In the genomic region with DNA sequence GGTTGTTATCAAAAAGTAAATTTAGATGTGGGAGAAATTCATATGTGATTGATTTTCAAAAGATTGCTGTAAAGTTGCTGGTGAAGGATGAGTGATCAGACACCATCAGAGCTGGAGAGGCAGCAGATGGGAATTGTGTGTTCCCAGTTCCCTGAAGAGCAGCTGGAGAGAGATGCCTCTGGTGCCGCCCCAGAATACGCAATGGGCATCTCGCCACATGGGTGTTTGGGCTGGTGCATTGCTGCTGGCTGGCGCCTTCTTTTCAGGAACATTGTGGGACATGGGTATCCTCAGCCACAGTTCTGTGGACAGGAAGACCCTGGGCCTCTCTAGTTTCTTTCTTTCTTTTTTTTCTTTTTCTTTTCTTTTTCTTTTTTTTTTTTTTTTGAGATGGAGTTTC, we compare ENCODE assay signal across 23 cellular contexts. TPM values are rescaled to one million over a fixed set of nuclear protein-coding genes. Genes with fewer than 3 reads are reported as not detected.
DNase-seq lines count a peak whose midpoint lies in the region; ATAC-seq and TF ChIP-seq lines count a peak whose summit lies in the region.
"Had no signal": no experiment of that assay in that cellular context is flagged by ENCODE, and none has a peak within 500 bp of the region (broad histone marks: within the 10 kb centered on the region; RNA-seq: fewer than 3 reads in every experiment).

No MANE protein-coding gene starts in this region.

- TF ChIP-seq CTCF in omental fat pad (IDR thresholded peaks at IDR 0.05) (no peak), esophagus muscularis mucosa (IDR thresholded peaks at IDR 0.05) (no peak)

- H3K4me3 Mint-ChIP-seq in activated CD4-positive, alpha-beta T cell treated with anti-CD3 and anti-CD28 coated beads for 36 hours, result no peak overlapping the region
- no peak overlapping the region for H3K4me3 Mint-ChIP-seq in activated T-helper 17 cell treated with anti-CD3 and anti-CD28 coated beads, Interleukin-2, amount 50 U/mL, for 72 hours
- H3K4me3 Mint-ChIP-seq: activated CD8-positive, alpha-beta T cell treated with anti-CD3 and anti-CD28 coated beads for 36 hours; activated naive CD4-positive, alpha-beta T cell treated with anti-CD3 and anti-CD28 coated beads, Interleukin-2, amount 10 ng/mL, durations not matched to agents 7 days and 5 days; stimulated activated naive CD8-positive, alpha-beta T cell treated with anti-CD3 and anti-CD28 coated beads, Interleukin-15, amount 100 ng/mL, for 72 hours had no signal

- peak overlapping the region; percentile 47 for H3K27ac Mint-ChIP-seq in activated CD4-positive, alpha-beta T cell treated with anti-CD3 and anti-CD28 coated beads for 36 hours
- peak overlapping the region; percentile 61 for H3K27ac Mint-ChIP-seq in activated T-helper 17 cell treated with anti-CD3 and anti-CD28 coated beads, Interleukin-2, amount 50 U/mL, for 72 hours
- H3K27ac Mint-ChIP-seq: activated CD8-positive, alpha-beta T cell treated with anti-CD3 and anti-CD28 coated beads for 36 hours; activated naive CD4-positive, alpha-beta T cell treated with anti-CD3 and anti-CD28 coated beads, Interleukin-2, amount 10 ng/mL, durations not matched to agents 7 days and 5 days had no signal

- no peak for TF ChIP-seq POLR2A in esophagus muscularis mucosa (IDR thresholded peaks at IDR 0.05; ENCODE audit: low read depth)

- 61% methylated on average over 4 of the region's 4 CpGs for WGBS in right cardiac atrium
- 87% methylated on average over 4 of the region's 4 CpGs for WGBS in esophagus muscularis mucosa

- peaks cover 9% of the 10 kb centered on the region for H3K4me1 Mint-ChIP-seq in activated CD4-positive, alpha-beta T cell treated with anti-CD3 and anti-CD28 coated beads for 36 hours
- no peaks in the 10 kb centered on the region for H3K4me1 Mint-ChIP-seq in activated T-helper 17 cell treated with anti-CD3 and anti-CD28 coated beads, Interleukin-2, amount 50 U/mL, for 72 hours

- TF ChIP-seq EP300 in esophagus muscularis mucosa (IDR thresholded peaks at IDR 0.05), result no peak

- H3K9me3 Mint-ChIP-seq in activated CD4-positive, alpha-beta T cell treated with anti-CD3 and anti-CD28 coated beads for 36 hours (ENCODE audit: low read depth), result no peaks in the 10 kb centered on the region
- no peaks in the 10 kb centered on the region for H3K9me3 Mint-ChIP-seq in activated T-helper 17 cell treated with anti-CD3 and anti-CD28 coated beads, Interleukin-2, amount 50 U/mL, for 72 hours
- H3K9me3 Mint-ChIP-seq: activated CD8-positive, alpha-beta T cell treated with anti-CD3 and anti-CD28 coated beads for 36 hours; activated naive CD4-positive, alpha-beta T cell treated with anti-CD3 and anti-CD28 coated beads, Interleukin-2, amount 10 ng/mL, durations not matched to agents 7 days and 5 days; stimulated activated naive CD8-positive, alpha-beta T cell treated with anti-CD3 and anti-CD28 coated beads, Interleukin-15, amount 100 ng/mL, for 72 hours had no signal

- no peak for DNase-seq in activated CD4-positive, alpha-beta T cell treated with anti-CD3 and anti-CD28 coated beads for 36 hours
- no peak for DNase-seq in activated CD4-positive, alpha-beta T cell treated with anti-CD3 and anti-CD28 coated beads for 1 hour
- DNase-seq in right cardiac atrium (peak in 2 of 3 donors; percentile 70 to 76), superior temporal gyrus (ENCODE audit: extremely low spot score) (peak; percentile 46), omental fat pad (ENCODE audit: low spot score) (no peak), esophagus muscularis mucosa (ENCODE audit: extremely low spot score) (no peak)
- DNase-seq: activated CD4-positive, CD25-positive, alpha-beta regulatory T cell; activated CD8-positive, alpha-beta T cell treated with anti-CD3 and anti-CD28 coated beads for 36 hours; activated naive CD4-positive, alpha-beta T cell treated with anti-CD3 and anti-CD28 coated beads, Interleukin-2, amount 10 ng/mL, durations not matched to agents 7 days and 5 days; activated T-cell treated with anti-CD3 and anti-CD28 coated beads, Interleukin-2, amount 50 U/mL, for 1 hour; foreskin keratinocyte; GOT3; Karpas-422; lower lobe of right lung; NCI-H1048; NCI-H1930; NCI-H526; stimulated activated CD4-positive, alpha-beta T cell treated with anti-CD3 and anti-CD28 coated beads, Interleukin-4, amount 100 ng/mL, for 4 hours; stimulated activated naive CD8-positive, alpha-beta T cell treated with anti-CD3 and anti-CD28 coated beads, Interleukin-15, amount 100 ng/mL, for 72 hours; transverse colon had no signal

- H3K36me3 Mint-ChIP-seq in activated CD4-positive, alpha-beta T cell treated with anti-CD3 and anti-CD28 coated beads for 36 hours (ENCODE audit: low read depth), result peaks cover 12% of the 10 kb centered on the region
- H3K36me3 Mint-ChIP-seq in activated T-helper 17 cell treated with anti-CD3 and anti-CD28 coated beads, Interleukin-2, amount 50 U/mL, for 72 hours (ENCODE audit: low read depth), result peaks cover 44% of the 10 kb centered on the region

- intact Hi-C loops in activated CD4-positive, alpha-beta T cell treated with anti-CD3 and anti-CD28 coated beads for 36 hours (cut with DNase I, micrococcal nuclease), result no loop called here
- intact Hi-C loops in right cardiac atrium (cut with DNase I), result no loop called here
- intact Hi-C loops in esophagus muscularis mucosa (cut with DNase I), result no loop called here

- H3K27ac ChIP-seq in right cardiac atrium (ENCODE audit: low read length) (no peak overlapping the region), esophagus muscularis mucosa (replicated peaks in 1 of 4) (no peak overlapping the region)
- H3K27ac ChIP-seq: foreskin keratinocyte, lower lobe of right lung, neutrophil, transverse colon had no signal

- no peaks in the 10 kb centered on the region for H3K9me3 ChIP-seq in right cardiac atrium (ENCODE audit: control insufficient read depth, low read length)
- H3K9me3 ChIP-seq in esophagus muscularis mucosa, result no peaks in the 10 kb centered on the region
- H3K9me3 ChIP-seq: lower lobe of right lung, neutrophil, transverse colon had no signal

- H3K4me3 ChIP-seq in right cardiac atrium (ENCODE audit: low read length) (no peak overlapping the region), esophagus muscularis mucosa (no peak overlapping the region)
- H3K4me3 ChIP-seq: lower lobe of right lung, transverse colon had no signal

- H3K36me3 ChIP-seq in esophagus muscularis mucosa, result peaks cover 19 to 44% (median 36%) of the 10 kb centered on the region in 4 donors

- POLR2A ChIA-PET in activated CD4-positive, alpha-beta T cell treated with anti-CD3 and anti-CD28 coated beads for 36 hours (lab: Charles Lee), result no interaction called here

- no peaks in the 10 kb centered on the region for H3K27me3 Mint-ChIP-seq in activated CD4-positive, alpha-beta T cell treated with anti-CD3 and anti-CD28 coated beads for 36 hours
- no peaks in the 10 kb centered on the region for H3K27me3 Mint-ChIP-seq in activated T-helper 17 cell treated with anti-CD3 and anti-CD28 coated beads, Interleukin-2, amount 50 U/mL, for 72 hours
- H3K27me3 Mint-ChIP-seq: activated CD8-positive, alpha-beta T cell treated with anti-CD3 and anti-CD28 coated beads for 36 hours; activated naive CD4-positive, alpha-beta T cell treated with anti-CD3 and anti-CD28 coated beads, Interleukin-2, amount 10 ng/mL, durations not matched to agents 7 days and 5 days; stimulated activated naive CD8-positive, alpha-beta T cell treated with anti-CD3 and anti-CD28 coated beads, Interleukin-15, amount 100 ng/mL, for 72 hours had no signal

- H3K4me1 ChIP-seq in right cardiac atrium (ENCODE audit: control insufficient read depth, insufficient read depth, low read length) (no peaks in the 10 kb centered on the region), esophagus muscularis mucosa (peaks cover 37 to 62% (median 52%) of the 10 kb centered on the region in 4 donors)
- H3K4me1 ChIP-seq: foreskin keratinocyte had no signal

- no peak for ATAC-seq in activated CD4-positive, alpha-beta T cell treated with anti-CD3 and anti-CD28 coated beads for 36 hours
- ATAC-seq in activated T-helper 17 cell treated with anti-CD3 and anti-CD28 coated beads, Interleukin-2, amount 50 U/mL, for 72 hours (replicated peaks), result no peak
- ATAC-seq in right cardiac atrium, result peak; percentile 52 to 63
- no peak for ATAC-seq in omental fat pad (ENCODE audit: low FRiP score)
- ATAC-seq in GM21447 (IDR thresholded peaks at IDR 0.05; ENCODE audit: unreplicated experiment), result no peak
- ATAC-seq: activated CD8-positive, alpha-beta T cell treated with anti-CD3 and anti-CD28 coated beads for 36 hours; foreskin keratinocyte; stimulated activated naive CD8-positive, alpha-beta T cell treated with anti-CD3 and anti-CD28 coated beads, Interleukin-15, amount 100 ng/mL, for 72 hours had no signal

- H3K27me3 ChIP-seq in right cardiac atrium (ENCODE audit: control insufficient read depth, insufficient read depth), result no peaks in the 10 kb centered on the region
- H3K27me3 ChIP-seq in esophagus muscularis mucosa, result no peaks in the 10 kb centered on the region
- H3K27me3 ChIP-seq: foreskin keratinocyte, neutrophil, transverse colon had no signal

- CTCF ChIA-PET in activated CD4-positive, alpha-beta T cell treated with anti-CD3 and anti-CD28 coated beads for 36 hours (lab: Charles Lee), result interaction anchor here (0.6 kb wide), 1 partner anchor 94 kb away, joined by 3 read pairs; no protein-coding TSS in a partner anchor

RNA-seq across cellular contexts. Expression of gene ATG4B, which starts 11.9 kb away (rescaled TPM):
- total RNA-seq in activated CD4-positive, alpha-beta T cell treated with anti-CD3 and anti-CD28 coated beads for 36 hours, result 10 to 100 TPM; 71.8 to 80.1 TPM
- total RNA-seq in activated T-helper 17 cell treated with anti-CD3 and anti-CD28 coated beads, Interleukin-2, amount 50 U/mL, for 72 hours, result 10 to 100 TPM; 88.3 to 91.3 TPM
- total RNA-seq in right cardiac atrium, result 10 to 100 TPM; 46.5 to 53.8 (median 47.5) TPM
- polyA plus RNA-seq in right cardiac atrium, result 40.3 TPM
- 10 to 100 TPM; 40.4 to 67.1 (median 50.3) TPM for total RNA-seq in omental fat pad
- 10 to 100 TPM; 39.1 to 76.0 (median 55.3) TPM for total RNA-seq in esophagus muscularis mucosa

RNA-seq across cellular contexts. Expression of gene THAP4, which starts 12.5 kb away (rescaled TPM):
- 10 to 100 TPM; 42.5 to 54.1 TPM for total RNA-seq in activated CD4-positive, alpha-beta T cell treated with anti-CD3 and anti-CD28 coated beads for 36 hours
- 10 to 100 TPM; 35.0 to 42.5 TPM for total RNA-seq in activated T-helper 17 cell treated with anti-CD3 and anti-CD28 coated beads, Interleukin-2, amount 50 U/mL, for 72 hours
- total RNA-seq in right cardiac atrium (100 to 1,000 TPM in 1 of 4 donors, 10 to 100 TPM in 3; 74.2 to 103 (median 90.3) TPM), omental fat pad (10 to 100 TPM; 29.5 to 55.1 (median 44.8) TPM), esophagus muscularis mucosa (10 to 100 TPM; 37.0 to 69.8 (median 49.6) TPM)
- 126 TPM for polyA plus RNA-seq in right cardiac atrium

RNA-seq across cellular contexts. Expression of gene DTYMK, which starts 37.2 kb away (rescaled TPM):
- 10 to 100 TPM; 79.8 to 93.1 TPM for total RNA-seq in activated CD4-positive, alpha-beta T cell treated with anti-CD3 and anti-CD28 coated beads for 36 hours
- 100 to 1,000 TPM in 1 of 2 donors, 10 to 100 TPM in 1; 55.5 to 107 TPM for total RNA-seq in activated T-helper 17 cell treated with anti-CD3 and anti-CD28 coated beads, Interleukin-2, amount 50 U/mL, for 72 hours
- 10 to 100 TPM in 1 of 4 donors, 1 to 10 TPM in 3; 7.3 to 11.4 (median 9.1) TPM for total RNA-seq in right cardiac atrium
- 10.9 TPM for polyA plus RNA-seq in right cardiac atrium
- total RNA-seq in omental fat pad, result 10 to 100 TPM; 10.3 to 31.7 (median 15.3) TPM
- 10 to 100 TPM in 2 of 4 donors, 1 to 10 TPM in 2; 6.8 to 14.5 (median 10.6) TPM for total RNA-seq in esophagus muscularis mucosa

RNA-seq across cellular contexts. Expression of gene ING5, which starts 52.4 kb away (rescaled TPM):
- total RNA-seq in activated CD4-positive, alpha-beta T cell treated with anti-CD3 and anti-CD28 coated beads for 36 hours, result 10 to 100 TPM; 38.4 to 39.7 TPM
- total RNA-seq in activated T-helper 17 cell treated with anti-CD3 and anti-CD28 coated beads, Interleukin-2, amount 50 U/mL, for 72 hours, result 10 to 100 TPM; 43.5 to 52.3 TPM
- total RNA-seq in right cardiac atrium (10 to 100 TPM; 20.8 to 21.7 (median 21.0) TPM), omental fat pad (10 to 100 TPM; 24.2 to 33.0 (median 26.4) TPM), esophagus muscularis mucosa (10 to 100 TPM; 28.1 to 43.8 (median 30.3) TPM)
- 25.6 TPM for polyA plus RNA-seq in right cardiac atrium

Comparison
In these comparisons a context has a peak if more than half of its experiments do, and no peak if none do; other contexts are left out.
1. ATAC-seq: peak in right cardiac atrium (2 of 2); none in activated CD4-positive, alpha-beta T cell treated with anti-CD3 and anti-CD28 coated beads for 36 hours (single experiment), activated T-helper 17 cell treated with anti-CD3 and anti-CD28 coated beads, Interleukin-2, amount 50 U/mL, for 72 hours (single experiment), omental fat pad (single experiment) and GM21447 (single experiment).
2. DNase-seq: peak in right cardiac atrium (2 of 3) and superior temporal gyrus (single experiment); none in activated CD4-positive, alpha-beta T cell treated with anti-CD3 and anti-CD28 coated beads for 36 hours (single experiment), activated CD4-positive, alpha-beta T cell treated with anti-CD3 and anti-CD28 coated beads for 1 hour (single experiment), omental fat pad (single experiment) and esophagus muscularis mucosa (single experiment).